Comparison of ENCODE assay signal across 15 cellular contexts in the genomic region with DNA sequence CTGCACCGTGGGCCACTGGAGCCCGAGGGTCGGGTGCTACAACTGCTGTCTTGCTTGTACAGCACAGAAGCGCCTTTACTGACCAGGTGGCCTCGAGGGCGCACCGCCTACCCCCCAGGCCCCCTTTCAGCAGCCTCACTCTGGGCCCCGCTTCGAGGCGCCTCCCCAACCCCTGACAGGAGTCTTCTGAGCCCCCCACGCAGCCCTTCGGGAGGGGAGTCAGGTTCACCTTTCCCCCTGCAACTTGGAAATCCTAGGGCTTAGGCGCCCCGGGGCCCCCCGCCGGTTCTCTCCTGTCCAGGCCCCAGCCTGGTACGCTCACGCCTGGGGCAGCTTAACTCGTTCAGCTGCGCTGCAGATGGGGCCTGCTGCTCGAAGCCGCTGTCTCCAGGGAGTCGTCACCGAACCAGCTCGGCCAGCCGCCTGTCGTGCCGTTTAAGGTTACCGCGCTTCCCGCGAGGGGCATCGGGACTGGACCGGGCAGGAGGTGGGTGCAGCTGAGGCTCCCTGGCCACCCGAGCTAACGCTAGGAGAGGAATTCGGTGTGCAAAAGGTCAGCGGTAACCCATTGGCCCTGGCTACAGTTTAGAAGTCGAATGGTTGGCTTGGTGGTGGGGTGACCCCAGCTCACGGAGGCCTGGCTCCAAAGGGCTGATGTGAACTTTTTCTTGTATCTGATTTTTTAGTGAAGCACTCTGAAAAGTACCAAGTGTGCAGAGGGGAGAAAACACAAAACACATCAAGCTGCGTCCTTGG. TPM values are rescaled to one million over a fixed set of nuclear protein-coding genes. Genes with fewer than 3 reads are reported as not detected.
DNase-seq lines count a peak whose midpoint lies in the region; ATAC-seq and TF ChIP-seq lines count a peak whose summit lies in the region.
"Had no signal": no experiment of that assay in that cellular context is flagged by ENCODE, and none has a peak within 500 bp of the region (broad histone marks: within the 10 kb centered on the region; RNA-seq: fewer than 3 reads in every experiment).

No MANE protein-coding gene starts in this region.

- no peaks in the 10 kb centered on the region for H3K9me3 Mint-ChIP-seq in central memory CD8-positive, alpha-beta T cell
- no peaks in the 10 kb centered on the region for H3K9me3 Mint-ChIP-seq in naive thymus-derived CD4-positive, alpha-beta T cell

- in situ Hi-C loops in KBM-7 (cut with MboI; ENCODE audit: low pct_unique_long_range_greater_than_20kb, low sequenced_read_pairs) = no loop called here

- H3K27me3 ChIP-seq in BE2C (no peaks in the 10 kb centered on the region), H7 (ENCODE audit: control insufficient read depth, insufficient read depth, low read length) (peaks cover 41% of the 10 kb centered on the region; the same call in 1 of the 2 replicates)
- H3K27me3 ChIP-seq in naive thymus-derived CD4-positive, alpha-beta T cell (ENCODE audit: control insufficient read depth in 2 of 2, insufficient read depth in 2 of 2, low read length in 2 of 2) = no peaks in the 10 kb centered on the region

- intact Hi-C loops in naive thymus-derived CD4-positive, alpha-beta T cell (cut with micrococcal nuclease) = no loop called here

- POLR2A ChIA-PET in naive thymus-derived CD4-positive, alpha-beta T cell (lab: Charles Lee) = interaction anchor here (0.9 to 9.4 kb wide), 6 partner anchors 12 to 91 kb away, joined by 3 to 113 read pairs (median 5); partner anchors contain the start of gene BCOR

- peaks cover 16% of the 10 kb centered on the region for H3K4me1 ChIP-seq in BE2C
- peaks cover 0 to 4% of the 10 kb centered on the region in 2 donors for H3K4me1 ChIP-seq in naive thymus-derived CD4-positive, alpha-beta T cell (ENCODE audit: control insufficient read depth in 2 of 2, insufficient read depth in 2 of 2, low read length in 2 of 2)

- H3K4me3 Mint-ChIP-seq in central memory CD8-positive, alpha-beta T cell = peak overlapping the region; percentile 50
- H3K4me3 Mint-ChIP-seq in naive thymus-derived CD4-positive, alpha-beta T cell = peak overlapping the region in 9 of 10 donors; percentile 45 to 74 (median 68)

- ATAC-seq in central memory CD8-positive, alpha-beta T cell (replicated peaks; ENCODE audit: extremely low read depth, poor library complexity, severe bottlenecking) = no peak
- no peak for ATAC-seq in naive thymus-derived CD4-positive, alpha-beta T cell
- no peak for ATAC-seq in left lobe of liver
- ATAC-seq: activated CD4-positive, alpha-beta T cell treated with anti-CD3 and anti-CD28 coated beads for 36 hours had no signal

- H3K9me3 ChIP-seq in BE2C = no peaks in the 10 kb centered on the region
- H3K9me3 ChIP-seq in naive thymus-derived CD4-positive, alpha-beta T cell (ENCODE audit: control insufficient read depth in 2 of 3, low read length in 3 of 3) = no peaks in the 10 kb centered on the region
- H3K9me3 ChIP-seq: right atrium auricular region had no signal

- no peak for TF ChIP-seq CTCF in BE2C (IDR thresholded peaks at IDR 0.05; ENCODE audit: low read depth, low read length)

- peaks cover 5% of the 10 kb centered on the region for H3K4me1 Mint-ChIP-seq in central memory CD8-positive, alpha-beta T cell
- H3K4me1 Mint-ChIP-seq in naive thymus-derived CD4-positive, alpha-beta T cell = peaks cover 0 to 17% (median 8%) of the 10 kb centered on the region in 7 donors

- DNase-seq in BE2C (peak; percentile 80), H7 (peak; percentile 86), left lobe of liver (ENCODE audit: low spot score) (no peak), KBM-7 (no peak), OCI-M1 (lab: John Stamatoyannopoulos, UW) (no peak), HCEC 1CT (no peak)
- no peak for DNase-seq in central memory CD8-positive, alpha-beta T cell (ENCODE audit: low spot score in 2 of 2)
- DNase-seq in naive thymus-derived CD4-positive, alpha-beta T cell = no peak
- DNase-seq: activated CD4-positive, alpha-beta T cell treated with anti-CD3 and anti-CD28 coated beads for 36 hours; activated gamma-delta T cell; COR-L47; NCI-H1092; NCI-H510A treated with DMSO at 0.1 percent for 48 hours; SHP77 treated with DMSO at 0.1 percent for 48 hours had no signal

- no peaks in the 10 kb centered on the region for H3K36me3 Mint-ChIP-seq in central memory CD8-positive, alpha-beta T cell (ENCODE audit: insufficient read depth)
- no peaks in the 10 kb centered on the region for H3K36me3 Mint-ChIP-seq in naive thymus-derived CD4-positive, alpha-beta T cell

- H3K27ac Mint-ChIP-seq in central memory CD8-positive, alpha-beta T cell (ENCODE audit: low read depth) = no peak overlapping the region
- H3K27ac Mint-ChIP-seq in naive thymus-derived CD4-positive, alpha-beta T cell = peak overlapping the region in 5 of 9 donors; percentile 24 to 71 (median 69)
- H3K27ac Mint-ChIP-seq: activated CD4-positive, alpha-beta T cell treated with anti-CD3 and anti-CD28 coated beads for 36 hours had no signal

- no peaks in the 10 kb centered on the region for H3K27me3 Mint-ChIP-seq in central memory CD8-positive, alpha-beta T cell
- peaks cover 0 to 3% (median 0%) of the 10 kb centered on the region in 5 donors for H3K27me3 Mint-ChIP-seq in naive thymus-derived CD4-positive, alpha-beta T cell
- H3K27me3 Mint-ChIP-seq: activated CD4-positive, alpha-beta T cell treated with anti-CD3 and anti-CD28 coated beads for 36 hours had no signal

- H3K4me3 ChIP-seq in BE2C (ENCODE audit: low read depth, low read length) (peak overlapping the region; percentile 65; the same call in 1 of the 2 replicates), H7 (ENCODE audit: insufficient read depth, low read depth, low read length) (peak overlapping the region; percentile 61)
- H3K4me3 ChIP-seq in naive thymus-derived CD4-positive, alpha-beta T cell (ENCODE audit: low read length) = no peak overlapping the region

- H3K27ac ChIP-seq in naive thymus-derived CD4-positive, alpha-beta T cell (ENCODE audit: low read depth, low read length) = no peak overlapping the region

- H3K36me3 ChIP-seq in BE2C (no peaks in the 10 kb centered on the region), H7 (replicated peaks; ENCODE audit: control insufficient read depth, insufficient read depth, low read length) (no peaks in the 10 kb centered on the region)
- H3K36me3 ChIP-seq in naive thymus-derived CD4-positive, alpha-beta T cell (ENCODE audit: control insufficient read depth in 2 of 3, insufficient read depth in 3 of 3, low read length in 3 of 3) = no peaks in the 10 kb centered on the region
- H3K36me3 ChIP-seq: right atrium auricular region had no signal

- CTCF ChIA-PET in naive thymus-derived CD4-positive, alpha-beta T cell (lab: Charles Lee) = interaction anchor here (1.0 kb wide), 1 partner anchor 140 kb away, joined by 3 read pairs; no protein-coding TSS in a partner anchor

RNA-seq across cellular contexts. Expression of gene BCOR, which starts 58.9 kb away (rescaled TPM):
- 61.8 TPM for polyA plus RNA-seq in BE2C (2012; ENCODE audit: insufficient read depth, insufficient read length, low read depth)
- 32.5 and 51.0 TPM in 2 replicates for total RNA-seq in H7 (2014; rRNA removed; shearing (Covaris generic))
- 10 to 100 TPM; 23.3 to 55.2 (median 43.3) TPM for total RNA-seq in naive thymus-derived CD4-positive, alpha-beta T cell
- polyA plus RNA-seq in naive thymus-derived CD4-positive, alpha-beta T cell = 1 to 10 TPM; 3.8 to 9.1 TPM
- total RNA-seq in left lobe of liver = 10.5 TPM

Comparison
In these comparisons a context has a peak if more than half of its experiments do, and no peak if none do; other contexts are left out.
1. DNase-seq: peak in BE2C (single experiment) and H7 (single experiment); none in central memory CD8-positive, alpha-beta T cell (0 of 2), naive thymus-derived CD4-positive, alpha-beta T cell (0 of 9), left lobe of liver (single experiment), KBM-7 (single experiment), OCI-M1 (single experiment) and HCEC 1CT (single experiment).